ENCODE assay signal across 8 cellular contexts in genomic region chr1:115112496-115113375, GRCh38. TPM values are rescaled to one million over a fixed set of nuclear protein-coding genes. Genes with fewer than 3 reads are reported as not detected.
A peak's percentile ranks its signal among the peaks of the same experiment; 100 is the strongest.
DNase-seq lines count a peak whose midpoint lies in the region; ATAC-seq, FAIRE-seq and TF ChIP-seq lines count a peak whose summit lies in the region.

No MANE protein-coding gene starts in this region.

- POLR2A ChIA-PET in A549 (lab: Yijun Ruan, JAX): no interaction called here

- H3K4me3 ChIP-seq in A549: no peak overlapping the region
- no peak overlapping the region for H3K4me3 ChIP-seq in GM12875 (ENCODE audit: low read depth, low read length)

- H3K4me3 Mint-ChIP-seq in T-helper 17 cell: no peak overlapping the region

- H3K4me1 ChIP-seq in A549: 0 out of 3 replicates have a peak, but pooled peaks cover 4% of the 10 kb centered on the region

- no peak for TF ChIP-seq POLR2A in A549 (IDR thresholded peaks at IDR 0.05; ENCODE audit: low read length)

- peaks cover 8% of the 10 kb centered on the region for H3K4me1 Mint-ChIP-seq in T-helper 17 cell

- no peak for FAIRE-seq in A549 (lab: Jason Lieb, UNC)

- no peak overlapping the region for H3K4me2 ChIP-seq in A549

- no peak overlapping the region for H3K27ac ChIP-seq in A549

- ATAC-seq in A549 (peak; percentile 13 to 68; a peak in 3 of 6 replicates), T-helper 17 cell (peak; percentile 56), left colon (peak; percentile 49), HG02852 (IDR thresholded peaks at IDR 0.05; ENCODE audit: unreplicated experiment) (no peak), GM21737 (IDR thresholded peaks at IDR 0.05; ENCODE audit: unreplicated experiment) (no peak)

- H3K27me3 Mint-ChIP-seq in T-helper 17 cell: peaks cover 3% of the 10 kb centered on the region

- DNase-seq in A549 (ENCODE audit: low read depth in 1 of 2, low spot score in 1 of 2) (no peak), T-helper 17 cell (peak; percentile 46 to 47 (median 47)), astrocyte of the hippocampus (ENCODE audit: low read depth, low spot score) (peak; percentile 63), left colon (peak in 1 of 2 donors; percentile 39)
- DNase-seq in stimulated activated CD4-positive, alpha-beta T cell treated with anti-CD3 and anti-CD28 coated beads, TNF-alpha, amount 100 ng/mL, for 4 hours (ENCODE audit: low read depth in 3 of 3): peak; percentile 11 to 38 (median 23)

- H3K9me3 ChIP-seq in A549: no peaks in the 10 kb centered on the region
- no peaks in the 10 kb centered on the region for H3K9me3 ChIP-seq in T-helper 17 cell (ENCODE audit: control insufficient read depth, low read length, poor library complexity, severe bottlenecking)

- peak overlapping the region; percentile 57 for H3K27ac Mint-ChIP-seq in T-helper 17 cell

- CTCF ChIA-PET in A549 (lab: Yijun Ruan, JAX): interaction anchor here (1.2 to 3.0 kb wide), 19 partner anchors 9 to 766 kb away, joined by 3 to 13 read pairs (median 5); partner anchors contain the start of gene TSPAN2

- peaks cover 3% of the 10 kb centered on the region for H3K36me3 Mint-ChIP-seq in T-helper 17 cell (ENCODE audit: low read depth)

- TF ChIP-seq CTCF in A549 (IDR thresholded peaks at IDR 0.05) (peak; percentile 69), GM12875 (IDR thresholded peaks at IDR 0.05; ENCODE audit: borderline replicate concordance, insufficient read depth, low read depth, low read length) (peak; percentile 88)

- intact Hi-C loops in left colon (cut with DNase I, micrococcal nuclease): loop anchor here (2.0 to 10.0 kb wide), 2 partner anchors 134 to 138 kb away; no protein-coding TSS in a partner anchor

- no peak for TF ChIP-seq EP300 in A549 (IDR thresholded peaks at IDR 0.05)

- 33% methylated on average over 15 of the region's 18 CpGs for WGBS in A549 (ENCODE audit: missing lambda C conversion rate)

- peak; percentile 68 to 70 for TF ChIP-seq RAD21 in A549 (conservative IDR thresholded peaks at IDR 0.05 in 1 of 2, IDR thresholded peaks at IDR 0.05 in 1 of 2)

TF ChIP-seq in A549, 52 proteins besides CTCF, POLR2A, EP300 and RAD21:
- TF ChIP-seq SMC3 (IDR thresholded peaks at IDR 0.05) (peak; percentile 57), MAFK (IDR thresholded peaks at IDR 0.05; ENCODE audit: partially characterized antibody) (peak; percentile 37), JUNB (IDR thresholded peaks at IDR 0.05) (no peak)

RNA-seq across cellular contexts. Expression of gene TSPAN2, which starts 23.4 kb away (rescaled TPM):
- polyA plus RNA-seq in A549 (2011; rRNA removed): 1.4 and 1.7 TPM in 2 replicates
- polyA plus RNA-seq in A549 (2012; cell fraction: cytosol; rRNA removed): 0.30 and 0.58 TPM in 2 replicates
- polyA plus RNA-seq in A549 (2012; cell fraction: nucleus; rRNA removed): 0.16 and 0.24 TPM in 2 replicates
- polyA plus RNA-seq in A549 (2017; fragmentation: RNase III; extraction: RNeasy Plus Mini Kit Qiagen cat#74134 plus additional on column Dnase treatment): 2.1 to 3.2 TPM (median 2.7 TPM) in 3 replicates
- polyA minus RNA-seq in A549 (2011; rRNA and poly(A)+ RNA removed): 0.29 and 1.4 TPM in 2 replicates
- total RNA-seq in T-helper 17 cell: 10 to 100 TPM in 1 of 2 donors, 1 to 10 TPM in 1; 9.2 to 14.2 TPM
- total RNA-seq in left colon: 10 to 100 TPM in 1 of 2 donors, 1 to 10 TPM in 1; 3.3 to 12.1 TPM

Comparison
In these comparisons a context has a peak if more than half of its experiments do, and no peak if none do; other contexts are left out.
1. ATAC-seq: peak in A549 (2 of 2), T-helper 17 cell (single experiment) and left colon (single experiment); none in HG02852 (single experiment) and GM21737 (single experiment).
2. DNase-seq: peak in T-helper 17 cell (3 of 3), astrocyte of the hippocampus (single experiment) and stimulated activated CD4-positive, alpha-beta T cell treated with anti-CD3 and anti-CD28 coated beads, TNF-alpha, amount 100 ng/mL, for 4 hours (3 of 3); none in A549 (0 of 2).